In genomic region chr7:148772297-148773089, GRCh38 we compare ENCODE assay signal across 8 cellular contexts.
DNase-seq lines count a peak whose midpoint lies in the region; ATAC-seq and TF ChIP-seq lines count a peak whose summit lies in the region.

No MANE protein-coding gene starts in this region.

- H3K4me3 Mint-ChIP-seq in WTC11: no peak overlapping the region

- peaks cover 55% of the 10 kb centered on the region for H3K4me1 Mint-ChIP-seq in WTC11

- CTCF ChIA-PET in WTC11 (lab: Charles Lee): no interaction called here

- no peak for TF ChIP-seq CTCF in WTC11 (IDR thresholded peaks at IDR 0.05)

- H3K9me3 Mint-ChIP-seq in WTC11: no peaks in the 10 kb centered on the region

- no peak; the same call in 1 of the 2 replicates for ATAC-seq in WTC11
- ATAC-seq in GM18858 (IDR thresholded peaks at IDR 0.05; ENCODE audit: unreplicated experiment): no peak
- no peak for ATAC-seq in GM19351 (IDR thresholded peaks at IDR 0.05; ENCODE audit: unreplicated experiment)

- peak overlapping the region; percentile 78 for H3K27ac Mint-ChIP-seq in WTC11

- peaks cover 25% of the 10 kb centered on the region for H3K36me3 Mint-ChIP-seq in WTC11

- H3K27me3 Mint-ChIP-seq in WTC11 (ENCODE audit: low read depth): no peaks in the 10 kb centered on the region

- DNase-seq in activated CD4-positive, alpha-beta T cell treated with anti-CD3 and anti-CD28 coated beads for 1 hour: peak; percentile 14
- DNase-seq in activated CD4-positive, alpha-beta T cell treated with anti-CD3 and anti-CD28 coated beads, Interleukin-2, amount 50 U/mL, for 1 hour: no peak
- DNase-seq in WTC11 (ENCODE audit: low spot score) (no peak), glomerular visceral epithelial cell (ENCODE audit: extremely low spot score) (peak; percentile 91), AML-193 (lab: John Stamatoyannopoulos, UW) (no peak)
- peak; percentile 1 to 12 for DNase-seq in stimulated activated CD8-positive, alpha-beta memory T cell treated with anti-CD3 and anti-CD28 coated beads, Interleukin-4, amount 100 ng/mL, for 4 hours (ENCODE audit: low read depth in 2 of 2, low spot score in 1 of 2)

- POLR2A ChIA-PET in WTC11 (lab: Charles Lee): interaction anchor here (0.7 kb wide), 1 partner anchor 429 kb away, joined by 6 read pairs; no protein-coding TSS in a partner anchor

TF ChIP-seq in WTC11, 78 proteins besides CTCF, POLR2A, EP300 and RAD21:
- TF ChIP-seq FOXP1 (CRISPR knock-in tag; IDR thresholded peaks at IDR 0.05; ENCODE audit: borderline replicate concordance) (no peak), ESRRA (CRISPR knock-in tag; IDR thresholded peaks at IDR 0.05; ENCODE audit: borderline replicate concordance) (no peak), SP1 (CRISPR knock-in tag; conservative IDR thresholded peaks at IDR 0.05) (no peak), ATF2 (CRISPR knock-in tag; IDR thresholded peaks at IDR 0.05; ENCODE audit: borderline replicate concordance, low read depth) (no peak), CREB1 (CRISPR knock-in tag; IDR thresholded peaks at IDR 0.05) (no peak), SMAD4 (CRISPR knock-in tag; IDR thresholded peaks at IDR 0.05) (no peak), ZNF512 (CRISPR knock-in tag; IDR thresholded peaks at IDR 0.05; ENCODE audit: borderline replicate concordance) (no peak), ZNF317 (CRISPR knock-in tag; IDR thresholded peaks at IDR 0.05; ENCODE audit: borderline replicate concordance, low read depth) (no peak), ATF1 (CRISPR knock-in tag; IDR thresholded peaks at IDR 0.05) (no peak), NFATC4 (CRISPR knock-in tag; IDR thresholded peaks at IDR 0.05) (no peak), GRHL2 (CRISPR knock-in tag; IDR thresholded peaks at IDR 0.05; ENCODE audit: insufficient replicate concordance, severe bottlenecking) (no peak), CBFB (CRISPR knock-in tag; IDR thresholded peaks at IDR 0.05; ENCODE audit: low read depth) (no peak), ZNF416 (CRISPR knock-in tag; IDR thresholded peaks at IDR 0.05) (no peak)
- TF ChIP-seq, protein P1, sequence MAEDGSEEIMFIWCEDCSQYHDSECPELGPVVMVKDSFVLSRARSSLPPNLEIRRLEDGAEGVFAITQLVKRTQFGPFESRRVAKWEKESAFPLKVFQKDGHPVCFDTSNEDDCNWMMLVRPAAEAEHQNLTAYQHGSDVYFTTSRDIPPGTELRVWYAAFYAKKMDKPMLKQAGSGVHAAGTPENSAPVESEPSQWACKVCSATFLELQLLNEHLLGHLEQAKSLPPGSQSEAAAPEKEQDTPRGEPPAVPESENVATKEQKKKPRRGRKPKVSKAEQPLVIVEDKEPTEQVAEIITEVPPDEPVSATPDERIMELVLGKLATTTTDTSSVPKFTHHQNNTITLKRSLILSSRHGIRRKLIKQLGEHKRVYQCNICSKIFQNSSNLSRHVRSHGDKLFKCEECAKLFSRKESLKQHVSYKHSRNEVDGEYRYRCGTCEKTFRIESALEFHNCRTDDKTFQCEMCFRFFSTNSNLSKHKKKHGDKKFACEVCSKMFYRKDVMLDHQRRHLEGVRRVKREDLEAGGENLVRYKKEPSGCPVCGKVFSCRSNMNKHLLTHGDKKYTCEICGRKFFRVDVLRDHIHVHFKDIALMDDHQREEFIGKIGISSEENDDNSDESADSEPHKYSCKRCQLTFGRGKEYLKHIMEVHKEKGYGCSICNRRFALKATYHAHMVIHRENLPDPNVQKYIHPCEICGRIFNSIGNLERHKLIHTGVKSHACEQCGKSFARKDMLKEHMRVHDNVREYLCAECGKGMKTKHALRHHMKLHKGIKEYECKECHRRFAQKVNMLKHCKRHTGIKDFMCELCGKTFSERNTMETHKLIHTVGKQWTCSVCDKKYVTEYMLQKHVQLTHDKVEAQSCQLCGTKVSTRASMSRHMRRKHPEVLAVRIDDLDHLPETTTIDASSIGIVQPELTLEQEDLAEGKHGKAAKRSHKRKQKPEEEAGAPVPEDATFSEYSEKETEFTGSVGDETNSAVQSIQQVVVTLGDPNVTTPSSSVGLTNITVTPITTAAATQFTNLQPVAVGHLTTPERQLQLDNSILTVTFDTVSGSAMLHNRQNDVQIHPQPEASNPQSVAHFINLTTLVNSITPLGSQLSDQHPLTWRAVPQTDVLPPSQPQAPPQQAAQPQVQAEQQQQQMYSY (CRISPR knock-in tag; IDR thresholded peaks at IDR 0.05): no peak
- TF ChIP-seq, protein P2, sequence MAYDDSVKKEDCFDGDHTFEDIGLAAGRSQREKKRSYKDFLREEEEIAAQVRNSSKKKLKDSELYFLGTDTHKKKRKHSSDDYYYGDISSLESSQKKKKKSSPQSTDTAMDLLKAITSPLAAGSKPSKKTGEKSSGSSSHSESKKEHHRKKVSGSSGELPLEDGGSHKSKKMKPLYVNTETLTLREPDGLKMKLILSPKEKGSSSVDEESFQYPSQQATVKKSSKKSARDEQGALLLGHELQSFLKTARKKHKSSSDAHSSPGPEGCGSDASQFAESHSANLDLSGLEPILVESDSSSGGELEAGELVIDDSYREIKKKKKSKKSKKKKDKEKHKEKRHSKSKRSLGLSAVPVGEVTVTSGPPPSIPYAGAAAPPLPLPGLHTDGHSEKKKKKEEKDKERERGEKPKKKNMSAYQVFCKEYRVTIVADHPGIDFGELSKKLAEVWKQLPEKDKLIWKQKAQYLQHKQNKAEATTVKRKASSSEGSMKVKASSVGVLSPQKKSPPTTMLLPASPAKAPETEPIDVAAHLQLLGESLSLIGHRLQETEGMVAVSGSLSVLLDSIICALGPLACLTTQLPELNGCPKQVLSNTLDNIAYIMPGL (CRISPR knock-in tag; IDR thresholded peaks at IDR 0.05): no peak
- TF ChIP-seq, protein P3, sequence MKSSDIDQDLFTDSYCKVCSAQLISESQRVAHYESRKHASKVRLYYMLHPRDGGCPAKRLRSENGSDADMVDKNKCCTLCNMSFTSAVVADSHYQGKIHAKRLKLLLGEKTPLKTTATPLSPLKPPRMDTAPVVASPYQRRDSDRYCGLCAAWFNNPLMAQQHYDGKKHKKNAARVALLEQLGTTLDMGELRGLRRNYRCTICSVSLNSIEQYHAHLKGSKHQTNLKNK (CRISPR knock-in tag; IDR thresholded peaks at IDR 0.05): no peak
- TF ChIP-seq, protein P4, sequence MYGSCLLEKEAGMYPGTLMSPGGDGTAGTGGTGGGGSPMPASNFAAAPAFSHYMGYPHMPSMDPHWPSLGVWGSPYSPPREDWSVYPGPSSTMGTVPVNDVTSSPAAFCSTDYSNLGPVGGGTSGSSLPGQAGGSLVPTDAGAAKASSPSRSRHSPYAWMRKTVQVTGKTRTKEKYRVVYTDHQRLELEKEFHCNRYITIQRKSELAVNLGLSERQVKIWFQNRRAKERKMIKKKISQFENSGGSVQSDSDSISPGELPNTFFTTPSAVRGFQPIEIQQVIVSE (CRISPR knock-in tag; IDR thresholded peaks at IDR 0.05; ENCODE audit: borderline replicate concordance): no peak
TF ChIP-seq in WTC11: peak in this region for 0.

Comparison
In these comparisons a context has a peak if more than half of its experiments do, and no peak if none do; other contexts are left out.
1. DNase-seq: peak in activated CD4-positive, alpha-beta T cell treated with anti-CD3 and anti-CD28 coated beads for 1 hour (single experiment), glomerular visceral epithelial cell (single experiment) and stimulated activated CD8-positive, alpha-beta memory T cell treated with anti-CD3 and anti-CD28 coated beads, Interleukin-4, amount 100 ng/mL, for 4 hours (2 of 2); none in activated CD4-positive, alpha-beta T cell treated with anti-CD3 and anti-CD28 coated beads, Interleukin-2, amount 50 U/mL, for 1 hour (single experiment), WTC11 (single experiment) and AML-193 (0 of 2).